In genomic region chr1:221241592-221241991, GRCh38 we compare ENCODE assay signal across 20 cellular contexts.
"Had no signal": no experiment of that assay in that cellular context is flagged by ENCODE, and none has a peak within 500 bp of the region (broad histone marks: within the 10 kb centered on the region; RNA-seq: fewer than 3 reads in every experiment).

No MANE protein-coding gene starts in this region.

- H3K4me1 ChIP-seq: body of pancreas, colonic mucosa, upper lobe of right lung had no signal

- H3K4me3 ChIP-seq: body of pancreas, colonic mucosa, heart right ventricle, upper lobe of right lung had no signal

- H3K27ac ChIP-seq: body of pancreas, colonic mucosa, upper lobe of right lung had no signal

- H3K9me3 ChIP-seq: body of pancreas, colonic mucosa, upper lobe of right lung had no signal

- H3K36me3 ChIP-seq: colonic mucosa, heart right ventricle, upper lobe of right lung had no signal

- H3K27me3 ChIP-seq: body of pancreas, colonic mucosa, heart right ventricle, upper lobe of right lung had no signal

- ATAC-seq: activated CD8-positive, alpha-beta T cell treated with anti-CD3 and anti-CD28 coated beads for 36 hours; body of pancreas; upper lobe of right lung had no signal

- DNase-seq: activated B cell treated with CpG ODN at 0.5 μM for 24 hours; activated CD4-positive, alpha-beta T cell treated with anti-CD3 and anti-CD28 coated beads, Interleukin-2, amount 10 ng/mL, durations not matched to agents 24 days and 14 days; activated CD8-positive, alpha-beta T cell treated with anti-CD3 and anti-CD28 coated beads for 36 hours; activated naive CD4-positive, alpha-beta T cell treated with Interleukin-2 at 50 U/mL for 16 hours; activated naive CD8-positive, alpha-beta T cell treated with anti-CD3 and anti-CD28 coated beads, Interleukin-2, amount 10 ng/mL, durations not matched to agents 7 days and 5 days; activated T-cell treated with anti-CD3 and anti-CD28 coated beads, Interleukin-2, amount 50 U/mL, for 24 hours; body of pancreas; central memory CD4-positive, alpha-beta T cell; colonic mucosa; immature natural killer cell; kidney glomerular epithelial cell; mammary epithelial cell; midbrain; nephron progenitor cell; occipital lobe; posterior cingulate gyrus; stimulated activated CD8-positive, alpha-beta memory T cell treated with anti-CD3 and anti-CD28 coated beads, Interleukin-4, amount 100 ng/mL, for 48 hours; stimulated activated naive CD4-positive, alpha-beta T cell; upper lobe of right lung had no signal
